Comparison of ENCODE assay signal across 8 cellular contexts in the genomic region with DNA sequence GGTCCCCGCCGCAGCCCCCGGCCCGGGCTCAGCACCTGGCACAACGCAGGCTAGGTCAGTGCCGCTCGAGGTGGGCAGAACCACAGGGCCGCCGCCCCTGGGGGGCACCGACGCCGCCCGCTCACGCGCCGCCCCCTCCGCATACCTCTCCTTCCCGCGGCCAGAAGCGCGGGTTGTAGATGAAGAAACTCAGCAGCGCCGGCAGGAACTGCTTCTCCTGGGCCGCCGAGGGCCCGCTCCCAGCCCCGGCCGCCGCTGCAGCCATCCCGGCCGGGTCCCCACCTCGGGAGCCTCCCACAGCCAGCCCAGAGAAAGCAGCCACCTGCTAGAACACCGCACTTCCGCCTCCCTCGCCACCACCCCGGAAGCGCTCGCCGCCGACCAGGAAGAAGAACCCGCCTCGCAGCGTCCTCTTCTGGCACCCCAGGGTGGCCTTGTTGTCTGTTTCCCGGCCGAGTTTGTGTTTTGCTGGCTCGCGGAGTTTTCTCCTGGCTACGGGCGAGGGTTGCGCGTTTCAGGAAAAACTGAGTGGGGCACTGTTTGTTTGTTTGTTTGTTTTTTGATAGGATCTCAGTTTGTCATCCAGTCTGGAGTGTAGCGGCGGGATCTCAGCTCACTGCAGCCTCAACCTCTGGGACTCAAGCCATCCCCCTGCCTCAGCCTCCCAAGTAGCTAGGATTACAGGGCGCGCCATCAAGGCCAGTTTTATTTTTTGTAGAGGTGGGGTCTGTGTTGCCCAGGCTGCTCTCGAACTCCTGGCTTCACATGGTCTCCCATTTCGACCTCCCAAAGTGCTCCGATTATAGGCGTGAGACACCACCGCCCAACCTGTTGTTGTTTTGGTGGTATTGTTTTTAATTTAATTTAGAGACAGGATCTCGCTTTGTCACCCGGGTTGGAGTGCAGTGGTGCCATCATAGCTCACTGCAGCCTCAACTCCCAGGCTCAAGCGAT. TPM values are rescaled to one million over a fixed set of nuclear protein-coding genes. Genes with fewer than 3 reads are reported as not detected.
A peak's percentile ranks its signal among the peaks of the same experiment; 100 is the strongest.
DNase-seq lines count a peak whose midpoint lies in the region; ATAC-seq and TF ChIP-seq lines count a peak whose summit lies in the region.

No MANE protein-coding gene starts in this region.

- TF ChIP-seq CTCF in fibroblast of the aortic adventitia (IDR thresholded peaks at IDR 0.05; ENCODE audit: insufficient read depth, low read length) (peak; percentile 47), neural cell (IDR thresholded peaks at IDR 0.05; ENCODE audit: poor library complexity, severe bottlenecking) (peak; percentile 56), stomach (IDR thresholded peaks at IDR 0.05) (no peak)

- peak overlapping the region; percentile 78 for H2AFZ ChIP-seq in neural cell (ENCODE audit: low read depth, low read length)

- DNase-seq in Daoy (ENCODE audit: low read depth) (peak; percentile 84), KBM-7 (peak; percentile 63), RKO (ENCODE audit: low spot score) (peak; percentile 92), fibroblast of the aortic adventitia (ENCODE audit: low read depth) (peak; percentile 64), stomach (peak; percentile 85)
- peak; percentile 78 for DNase-seq in activated T-helper 9 cell treated with anti-CD3 and anti-CD28 coated beads, Interleukin-2, amount 50 U/mL, for 16 hours (ENCODE audit: low read depth)

- no peaks in the 10 kb centered on the region for H4K20me1 ChIP-seq in neural cell (ENCODE audit: insufficient read depth)

- peak overlapping the region; percentile 78 for H3K9ac ChIP-seq in neural cell (ENCODE audit: low read length)

- no peak for TF ChIP-seq RAD21 in neural cell (conservative IDR thresholded peaks at IDR 0.05)

- no peaks in the 10 kb centered on the region for H3F3A ChIP-seq in neural cell (ENCODE audit: insufficient read depth, low read length, poor library complexity, severe bottlenecking)

- H3K9me3 ChIP-seq in neural cell (ENCODE audit: low read length) = no peaks in the 10 kb centered on the region
- H3K9me3 ChIP-seq in stomach = no peaks in the 10 kb centered on the region

- no peak for TF ChIP-seq POLR2A in stomach (IDR thresholded peaks at IDR 0.05)

- H3K4me1 ChIP-seq in stomach = peaks cover 4 to 23% (median 13%) of the 10 kb centered on the region in 4 donors

- H3K4me3 ChIP-seq in fibroblast of the aortic adventitia (ENCODE audit: low read depth, low read length) (peak overlapping the region; percentile 87), neural cell (ENCODE audit: low read length) (peak overlapping the region; percentile 95), stomach (peak overlapping the region; percentile 90 to 99 (median 96))

- TF ChIP-seq EP300 in neural cell (conservative IDR thresholded peaks at IDR 0.05; ENCODE audit: poor library complexity, severe bottlenecking) (peak; percentile 14), stomach (IDR thresholded peaks at IDR 0.05) (no peak)

- no peaks in the 10 kb centered on the region for H3K27me3 ChIP-seq in neural cell (ENCODE audit: insufficient read depth, low read depth, low read length)
- H3K27me3 ChIP-seq in stomach = no peaks in the 10 kb centered on the region

- H3K27ac ChIP-seq in neural cell (ENCODE audit: low read length) = peak overlapping the region; percentile 54
- H3K27ac ChIP-seq in stomach = peak overlapping the region; percentile 81 to 90 (median 85)

- ATAC-seq in GM21717 (IDR thresholded peaks at IDR 0.05; ENCODE audit: unreplicated experiment) = peak; percentile 99

- H3K36me3 ChIP-seq in neural cell (ENCODE audit: insufficient read depth, low read length) = no peaks in the 10 kb centered on the region
- H3K36me3 ChIP-seq in stomach = peaks cover 0 to 10% (median 7%) of the 10 kb centered on the region in 4 donors

- peaks cover 13% of the 10 kb centered on the region for H3K79me2 ChIP-seq in neural cell (replicated peaks; ENCODE audit: insufficient read depth, low read length)

- intact Hi-C loops in stomach (cut with DNase I; ENCODE audit: low total_unique reads) = no loop called here

- peak overlapping the region; percentile 84 for H3K4me2 ChIP-seq in neural cell (ENCODE audit: low read length)

- in situ Hi-C loops in KBM-7 (cut with MboI; ENCODE audit: low pct_unique_long_range_greater_than_20kb, low sequenced_read_pairs) = no loop called here

- H3K9me2 ChIP-seq in neural cell (ENCODE audit: insufficient read depth, low read length) = no peaks in the 10 kb centered on the region

- 12 to 29% (median 12%) methylated on average over 29 to 63 of the region's 63 CpGs for WGBS in stomach, 5 donors

TF ChIP-seq in neural cell, 6 proteins besides CTCF, POLR2A, EP300 and RAD21:
- no peak for TF ChIP-seq EZH2 (IDR thresholded peaks at IDR 0.05; ENCODE audit: borderline replicate concordance, insufficient read depth, low read length, poor library complexity, severe bottlenecking)
- TF ChIP-seq TAF1 (IDR thresholded peaks at IDR 0.05; ENCODE audit: low read depth) = peak; percentile 35
- TF ChIP-seq SMC3 (conservative IDR thresholded peaks at IDR 0.05; ENCODE audit: poor library complexity) = peak; percentile 12
- TF ChIP-seq MXI1 (conservative IDR thresholded peaks at IDR 0.05; ENCODE audit: poor library complexity, severe bottlenecking) = no peak
- peak; percentile 82 for TF ChIP-seq POLR2AphosphoS5 (IDR thresholded peaks at IDR 0.05)
- TF ChIP-seq REST (IDR thresholded peaks at IDR 0.05; ENCODE audit: borderline replicate concordance) = peak; percentile 61

RNA-seq across cellular contexts. Expression of gene OCM2, which starts 17.7 kb away (rescaled TPM):
- not detected in 2 replicates for total RNA-seq in Daoy (2014; rRNA removed; shearing (Covaris generic))
- total RNA-seq in fibroblast of the aortic adventitia (ENCODE audit: low replicate concordance) (not detected in 2 replicates), stomach (not detected)
- polyA plus RNA-seq in neural cell (not detected in 2 replicates), stomach (not detected)
- polyA minus RNA-seq in neural cell = not detected in 2 replicates

Comparison
In these comparisons a context has a peak if more than half of its experiments do, and no peak if none do; other contexts are left out.
1. Peak in every context shown above with its lines: DNase-seq, ATAC-seq, H3K4me3 ChIP-seq and H3K27ac ChIP-seq.
2. CTCF ChIP-seq: peak in fibroblast of the aortic adventitia (single experiment) and neural cell (single experiment); none in stomach (0 of 7).